Comparison of ENCODE assay signal across 1 cellular context in genomic region chr19:5679289-5680082, GRCh38.
A peak's percentile ranks its signal among the peaks of the same experiment; 100 is the strongest.
TF ChIP-seq lines count a peak whose summit lies in the region.

No MANE protein-coding gene starts in this region.

TF ChIP-seq in HepG2, 621 proteins besides CTCF, POLR2A, EP300 and RAD21 (continued from another document):
- no peak for TF ChIP-seq YEATS4 (CRISPR knock-in tag; IDR thresholded peaks at IDR 0.05; ENCODE audit: borderline replicate concordance)
- no peak for TF ChIP-seq TP53 (CRISPR knock-in tag; conservative IDR thresholded peaks at IDR 0.05)
- TF ChIP-seq ZNF781 (CRISPR knock-in tag; IDR thresholded peaks at IDR 0.05; ENCODE audit: borderline replicate concordance, not compliant biosample characterization) = no peak
- no peak for TF ChIP-seq ETV6 (CRISPR knock-in tag; conservative IDR thresholded peaks at IDR 0.05)
- TF ChIP-seq TMF1 (CRISPR knock-in tag; IDR thresholded peaks at IDR 0.05; ENCODE audit: low read depth) = no peak
- TF ChIP-seq FOSL2 (CRISPR knock-in tag; IDR thresholded peaks at IDR 0.05) = no peak
- TF ChIP-seq MTA3 (CRISPR knock-in tag; IDR thresholded peaks at IDR 0.05) = no peak
- peak; percentile 36; the same call in 1 of the 2 replicates for TF ChIP-seq ZNF777 (CRISPR knock-in tag; IDR thresholded peaks at IDR 0.05)
- no peak for TF ChIP-seq RFX5 (IDR thresholded peaks at IDR 0.05; ENCODE audit: low read depth, low read length)
- TF ChIP-seq NR0B2 (CRISPR knock-in tag; IDR thresholded peaks at IDR 0.05) = no peak
- no peak for TF ChIP-seq TARDBP (CRISPR knock-in tag; IDR thresholded peaks at IDR 0.05)
- no peak for TF ChIP-seq ZNF292 (CRISPR knock-in tag; IDR thresholded peaks at IDR 0.05; ENCODE audit: borderline replicate concordance, low read depth)
- TF ChIP-seq ATM (IDR thresholded peaks at IDR 0.05; ENCODE audit: borderline replicate concordance) = no peak
- TF ChIP-seq AKAP8 (CRISPR knock-in tag; IDR thresholded peaks at IDR 0.05) = no peak
- no peak for TF ChIP-seq ZFP37 (CRISPR knock-in tag; IDR thresholded peaks at IDR 0.05; ENCODE audit: borderline replicate concordance)
- TF ChIP-seq POGZ (CRISPR knock-in tag; IDR thresholded peaks at IDR 0.05) = no peak
- TF ChIP-seq IKZF1 (IDR thresholded peaks at IDR 0.05) = no peak
- TF ChIP-seq ZNF614 (CRISPR knock-in tag; IDR thresholded peaks at IDR 0.05; ENCODE audit: borderline replicate concordance) = no peak
- no peak for TF ChIP-seq ZBTB14 (CRISPR knock-in tag; IDR thresholded peaks at IDR 0.05)
- no peak for TF ChIP-seq ZNF18 (CRISPR knock-in tag; IDR thresholded peaks at IDR 0.05; ENCODE audit: insufficient replicate concordance)
- peak; percentile 46 for TF ChIP-seq AGO2 (optimal IDR thresholded peaks at IDR 0.05; ENCODE audit: low read depth, low read length)
- TF ChIP-seq THAP7 (CRISPR knock-in tag; IDR thresholded peaks at IDR 0.05) = no peak
- no peak for TF ChIP-seq ZNF878 (CRISPR knock-in tag; IDR thresholded peaks at IDR 0.05)
- no peak for TF ChIP-seq NRL (CRISPR knock-in tag; IDR thresholded peaks at IDR 0.05; ENCODE audit: borderline replicate concordance)
- TF ChIP-seq ASH2L (IDR thresholded peaks at IDR 0.05; ENCODE audit: insufficient read length, low read depth, low read length) = no peak
- TF ChIP-seq ZNF644 (CRISPR knock-in tag; IDR thresholded peaks at IDR 0.05; ENCODE audit: low read depth) = no peak
- no peak for TF ChIP-seq MIER2 (CRISPR knock-in tag; IDR thresholded peaks at IDR 0.05)
- no peak for TF ChIP-seq ZFX (CRISPR knock-in tag; IDR thresholded peaks at IDR 0.05; ENCODE audit: low read depth)
- TF ChIP-seq ZNF263 (CRISPR knock-in tag; IDR thresholded peaks at IDR 0.05) = 0 out of 2 replicates have a peak, but pooled peaks have one; percentile 29
- no peak for TF ChIP-seq SIX4 (CRISPR knock-in tag; IDR thresholded peaks at IDR 0.05)
- TF ChIP-seq ZNF800 (CRISPR knock-in tag; IDR thresholded peaks at IDR 0.05) = no peak
- 0 out of 2 replicates have a peak, but pooled peaks have one; percentile 12 for TF ChIP-seq ZNF451 (CRISPR knock-in tag; IDR thresholded peaks at IDR 0.05)
- TF ChIP-seq CSRNP1 (CRISPR knock-in tag; IDR thresholded peaks at IDR 0.05) = no peak
- no peak for TF ChIP-seq MATR3 (CRISPR knock-in tag; IDR thresholded peaks at IDR 0.05)
- TF ChIP-seq DMTF1 (CRISPR knock-in tag; IDR thresholded peaks at IDR 0.05) = no peak
- no peak for TF ChIP-seq ZNF589 (CRISPR knock-in tag; conservative IDR thresholded peaks at IDR 0.05)
- TF ChIP-seq ARID2 (CRISPR knock-in tag; IDR thresholded peaks at IDR 0.05; ENCODE audit: borderline replicate concordance) = no peak
- TF ChIP-seq ZNF446 (CRISPR knock-in tag; IDR thresholded peaks at IDR 0.05) = no peak
- no peak for TF ChIP-seq SMAD1 (CRISPR knock-in tag; IDR thresholded peaks at IDR 0.05; ENCODE audit: borderline replicate concordance, low read depth)
- no peak for TF ChIP-seq PBX3 (CRISPR knock-in tag; IDR thresholded peaks at IDR 0.05; ENCODE audit: borderline replicate concordance)
- TF ChIP-seq SALL1 (CRISPR knock-in tag; IDR thresholded peaks at IDR 0.05) = 0 out of 2 replicates have a peak, but pooled peaks have one; percentile 6
- TF ChIP-seq SETDB1 (CRISPR knock-in tag; IDR thresholded peaks at IDR 0.05; ENCODE audit: borderline replicate concordance) = no peak
- no peak for TF ChIP-seq NBN (conservative IDR thresholded peaks at IDR 0.05)
- 0 out of 2 replicates have a peak, but pooled peaks have one; percentile 43 for TF ChIP-seq ZNF598 (CRISPR knock-in tag; IDR thresholded peaks at IDR 0.05; ENCODE audit: borderline replicate concordance)
- TF ChIP-seq NFE2 (CRISPR knock-in tag; IDR thresholded peaks at IDR 0.05) = no peak
- TF ChIP-seq ZSCAN12 (CRISPR knock-in tag; IDR thresholded peaks at IDR 0.05) = no peak
- no peak for TF ChIP-seq TIGD3 (CRISPR knock-in tag; IDR thresholded peaks at IDR 0.05; ENCODE audit: borderline replicate concordance)
- no peak for TF ChIP-seq GATAD2A (CRISPR knock-in tag; IDR thresholded peaks at IDR 0.05)
